Comparison of ENCODE assay signal across 1 cellular context in genomic region chr2:27431395-27431794, GRCh38.
TF ChIP-seq lines count a peak whose summit lies in the region.

No MANE protein-coding gene starts in this region.

TF ChIP-seq in GM12878, 131 proteins besides CTCF, POLR2A, EP300 and RAD21:
- TF ChIP-seq MTA3 (IDR thresholded peaks at IDR 0.05; ENCODE audit: borderline replicate concordance, low read length), result no peak
- TF ChIP-seq REST (IDR thresholded peaks at IDR 0.05; ENCODE audit: low read depth, low read length), result no peak
- TF ChIP-seq CREB1 (IDR thresholded peaks at IDR 0.05; ENCODE audit: low read depth), result 0 out of 2 replicates have a peak, but pooled peaks have one; percentile 42
- peak; percentile 41; the same call in 1 of the 2 replicates for TF ChIP-seq RAD51 (IDR thresholded peaks at IDR 0.05)
- TF ChIP-seq ZBED1 (IDR thresholded peaks at IDR 0.05; ENCODE audit: borderline replicate concordance), result no peak
- TF ChIP-seq STAT1 (conservative IDR thresholded peaks at IDR 0.05), result no peak
- TF ChIP-seq ATF7 (IDR thresholded peaks at IDR 0.05; ENCODE audit: low read depth), result peak; percentile 87
- no peak for TF ChIP-seq SMC3 (IDR thresholded peaks at IDR 0.05; ENCODE audit: borderline replicate concordance, low read length)
- no peak for TF ChIP-seq CEBPZ (IDR thresholded peaks at IDR 0.05; ENCODE audit: low read depth, low read length)
- TF ChIP-seq BHLHE40 (IDR thresholded peaks at IDR 0.05; ENCODE audit: borderline replicate concordance in 1 of 2, low read depth in 2 of 2, low read length in 1 of 2), result 0 out of 4 replicates have a peak, but pooled peaks of 1 of the 2 experiments have one; percentile 5
- TF ChIP-seq GABPA (IDR thresholded peaks at IDR 0.05; ENCODE audit: low read depth), result no peak
- TF ChIP-seq BRCA1 (IDR thresholded peaks at IDR 0.05; ENCODE audit: low read depth, low read length), result no peak
- TF ChIP-seq RUNX3 (IDR thresholded peaks at IDR 0.05; ENCODE audit: low read length), result no peak
- TF ChIP-seq PKNOX1 (IDR thresholded peaks at IDR 0.05), result peak; percentile 63
